In the genomic region with DNA sequence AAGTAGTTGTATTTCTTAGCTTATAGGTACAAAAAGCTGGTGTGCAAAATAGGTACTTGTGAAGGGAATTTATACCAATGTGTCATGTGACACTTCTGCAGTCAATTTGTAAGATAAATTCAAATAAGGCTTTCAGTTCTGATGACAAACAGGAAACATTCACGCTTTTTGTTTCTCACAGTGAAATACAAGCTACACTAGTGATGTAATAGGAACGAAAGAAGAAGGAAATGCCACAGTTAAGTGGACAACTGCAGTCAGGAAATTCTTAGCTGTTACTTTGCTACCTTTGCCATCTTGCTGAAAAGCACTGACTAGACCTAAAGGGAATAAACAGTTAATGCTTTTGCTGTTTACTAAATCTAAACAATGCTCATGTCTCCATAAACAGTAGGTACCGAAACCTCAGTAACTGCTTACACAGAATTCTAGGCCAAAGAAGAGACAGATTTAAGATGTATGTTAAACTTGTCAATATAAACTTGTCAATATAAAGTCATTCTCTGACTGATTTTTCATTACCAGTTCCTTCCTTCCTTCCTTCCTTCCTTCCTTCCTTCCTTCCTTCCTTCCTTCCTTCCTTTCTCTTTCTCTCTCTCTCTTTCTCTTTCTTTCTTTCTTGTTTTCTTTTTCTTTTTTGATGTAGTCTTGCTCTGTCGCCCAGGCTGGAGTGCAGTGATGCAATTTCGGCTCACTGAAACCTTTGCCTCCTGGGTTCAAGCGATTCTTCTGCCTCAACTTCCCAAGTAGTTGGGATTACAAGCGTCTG, we compare ENCODE assay signal across 9 cellular contexts. TPM values are rescaled to one million over a fixed set of nuclear protein-coding genes. Genes with fewer than 3 reads are reported as not detected.
DNase-seq lines count a peak whose midpoint lies in the region; ATAC-seq lines count a peak whose summit lies in the region.
"Had no signal": no experiment of that assay in that cellular context is flagged by ENCODE, and none has a peak within 500 bp of the region (broad histone marks: within the 10 kb centered on the region; RNA-seq: fewer than 3 reads in every experiment).

No MANE protein-coding gene starts in this region.

- DNase-seq in NCI-H2029 (lab: John Stamatoyannopoulos, UW), result peak; percentile 10
- DNase-seq in NCI-H2029 treated with DMSO at 0.1 percent for 48 hours (lab: John Stamatoyannopoulos, UW), result no peak
- peak; percentile 88 for DNase-seq in NOMO-1 treated with DMSO at 0.1 percent for 48 hours (lab: John Stamatoyannopoulos, UW; ENCODE audit: unreplicated experiment)
- DNase-seq in memory B cell (ENCODE audit: low spot score in 2 of 2), result peak in 1 of 2 donors; percentile 60
- no peak for DNase-seq in HK-2 (ENCODE audit: unreplicated experiment)
- DNase-seq in Karpas-422, result no peak
- no peak for DNase-seq in HuH-7 (ENCODE audit: low spot score)

- H3K27ac ChIP-seq in Karpas-422 (ENCODE audit: low read length), result no peak overlapping the region
- H3K27ac ChIP-seq: 22Rv1 had no signal

- H3K27me3 Mint-ChIP-seq in memory B cell, result no peaks in the 10 kb centered on the region

- peaks cover 1% of the 10 kb centered on the region for H3K9me3 Mint-ChIP-seq in memory B cell

- no peak overlapping the region for H3K4me3 ChIP-seq in Karpas-422 (ENCODE audit: low read length)

- H3K4me1 ChIP-seq in Karpas-422 (ENCODE audit: low read length), result no peaks in the 10 kb centered on the region

- H3K27ac Mint-ChIP-seq in memory B cell, result peak overlapping the region; percentile 99

- no peak overlapping the region for H3K9ac ChIP-seq in Karpas-422 (ENCODE audit: low read length)

- no peak overlapping the region for H3K4me2 ChIP-seq in Karpas-422 (ENCODE audit: low read depth, low read length, poor library complexity, severe bottlenecking)

- H3K9me2 ChIP-seq in Karpas-422 (replicated peaks; ENCODE audit: insufficient read depth, low read length), result no peaks in the 10 kb centered on the region

- ATAC-seq in HG02642 (IDR thresholded peaks at IDR 0.05; ENCODE audit: poor library complexity, unreplicated experiment) (peak; percentile 90), memory B cell (ENCODE audit: low read depth) (peak; percentile 94)

- H3K36me3 Mint-ChIP-seq in memory B cell, result peaks cover 10% of the 10 kb centered on the region

- H4K20me1 ChIP-seq in Karpas-422 (ENCODE audit: insufficient read depth, low read depth, low read length), result no peaks in the 10 kb centered on the region

- H3K79me2 ChIP-seq in Karpas-422 (ENCODE audit: low read length), result no peaks in the 10 kb centered on the region

- no peaks in the 10 kb centered on the region for H3K36me3 ChIP-seq in Karpas-422 (ENCODE audit: insufficient read depth, low read length)

- H2AFZ ChIP-seq in Karpas-422 (ENCODE audit: low read length), result no peak overlapping the region

- no peaks in the 10 kb centered on the region for H3K9me3 ChIP-seq in Karpas-422 (ENCODE audit: low read length)

- H3K4me1 Mint-ChIP-seq in memory B cell, result peaks cover 36% of the 10 kb centered on the region

- H3K27me3 ChIP-seq in Karpas-422 (ENCODE audit: low read length), result no peaks in the 10 kb centered on the region

- H3K4me3 Mint-ChIP-seq in memory B cell, result peak overlapping the region; percentile 43

RNA-seq across cellular contexts. Expression of a gene that starts 10.1 kb away (rescaled TPM):
- 1.5 and 2.2 TPM in 2 replicates for total RNA-seq in Karpas-422 (2014; rRNA removed; shearing (Covaris generic); ENCODE audit: low replicate concordance)

Comparison
In these comparisons a context has a peak if more than half of its experiments do, and no peak if none do; other contexts are left out.
1. DNase-seq: peak in NCI-H2029 (single experiment) and NOMO-1 treated with DMSO at 0.1 percent for 48 hours (single experiment); none in NCI-H2029 treated with DMSO at 0.1 percent for 48 hours (single experiment), HK-2 (single experiment), Karpas-422 (single experiment) and HuH-7 (single experiment).